ENCODE assay signal across 7 cellular contexts in the genomic region with DNA sequence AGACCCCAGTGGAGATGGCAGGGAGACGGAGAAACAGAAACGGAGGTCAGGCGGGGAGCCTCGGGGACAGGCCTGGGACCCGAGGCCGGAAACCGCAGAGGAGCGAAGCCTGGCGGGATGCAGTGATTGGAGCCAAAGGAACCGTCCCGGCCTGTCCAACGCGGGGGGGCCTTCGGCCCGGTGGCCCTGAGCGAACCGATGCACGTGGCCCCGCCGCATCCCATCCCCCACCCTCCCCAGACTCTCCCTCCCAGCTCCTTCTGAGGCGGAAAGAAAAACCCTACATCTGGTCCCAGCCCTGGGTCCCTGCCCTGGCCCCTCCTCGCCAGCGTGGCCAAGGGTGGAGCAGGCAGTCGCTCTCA. TPM values are rescaled to one million over a fixed set of nuclear protein-coding genes. Genes with fewer than 3 reads are reported as not detected.
DNase-seq lines count a peak whose midpoint lies in the region; ATAC-seq, FAIRE-seq and TF ChIP-seq lines count a peak whose summit lies in the region.

No MANE protein-coding gene starts in this region.

- peaks cover 25% of the 10 kb centered on the region for H3K4me1 Mint-ChIP-seq in activated T-cell treated with anti-CD3 and anti-CD28 coated beads, Interleukin-2, amount 50 U/mL, for 4 hours (ENCODE audit: low read depth)
- peaks cover 33% of the 10 kb centered on the region for H3K4me1 Mint-ChIP-seq in progenitor cell of endocrine pancreas (ENCODE audit: low read depth)

- CTCF ChIA-PET in HEK293 (lab: Yijun Ruan, JAX) = interaction anchor here (0.5 to 20.2 kb wide), 22 partner anchors 9 to 206 kb away, joined by 3 to 579 read pairs (median 5); a partner anchor contains a TSS

- intact Hi-C loops in Right ventricle myocardium superior (cut with DNase I) = no loop called here

- POLR2A ChIA-PET in HEK293 (lab: Yijun Ruan, JAX) = interaction anchor here (0.6 to 4.9 kb wide), 7 partner anchors 12 to 183 kb away, joined by 3 to 43 read pairs (median 5); a partner anchor contains a TSS

- no peaks in the 10 kb centered on the region for H3K36me3 Mint-ChIP-seq in activated T-cell treated with anti-CD3 and anti-CD28 coated beads, Interleukin-2, amount 50 U/mL, for 4 hours (ENCODE audit: insufficient read depth)
- no peaks in the 10 kb centered on the region for H3K36me3 Mint-ChIP-seq in progenitor cell of endocrine pancreas (ENCODE audit: insufficient read depth)

- no peaks in the 10 kb centered on the region for H3K36me3 ChIP-seq in HEK293 (ENCODE audit: control insufficient read depth in 2 of 2, insufficient read depth in 1 of 2, low read length in 2 of 2)

- peak overlapping the region; percentile 90 for H3K27ac Mint-ChIP-seq in progenitor cell of endocrine pancreas

- H3K9me3 Mint-ChIP-seq in activated T-cell treated with anti-CD3 and anti-CD28 coated beads, Interleukin-2, amount 50 U/mL, for 4 hours = no peaks in the 10 kb centered on the region
- no peaks in the 10 kb centered on the region for H3K9me3 Mint-ChIP-seq in progenitor cell of endocrine pancreas (ENCODE audit: low read depth)

- H3K4me1 ChIP-seq in HEK293 (ENCODE audit: control insufficient read depth, insufficient read depth, low read length) = peaks cover 12% of the 10 kb centered on the region

- DNase-seq in activated T-cell treated with anti-CD3 and anti-CD28 coated beads, Interleukin-2, amount 50 U/mL, for 4 hours = no peak
- DNase-seq in Right ventricle myocardium superior = peak; percentile 75
- DNase-seq in progenitor cell of endocrine pancreas (ENCODE audit: low spot score, unreplicated experiment) = no peak
- DNase-seq in GM12892 (ENCODE audit: insufficient read length) = no peak
- DNase-seq in GM19238 (ENCODE audit: insufficient read length, low spot score) = no peak

- H3K4me3 ChIP-seq in HEK293 (ENCODE audit: low read depth, low read length) = no peak overlapping the region

- peak overlapping the region; percentile 82 for H3K4me3 Mint-ChIP-seq in activated T-cell treated with anti-CD3 and anti-CD28 coated beads, Interleukin-2, amount 50 U/mL, for 4 hours
- H3K4me3 Mint-ChIP-seq in progenitor cell of endocrine pancreas (ENCODE audit: low read depth) = peak overlapping the region; percentile 79

- TF ChIP-seq CTCF in HEK293 (tag by site-specific recombination; IDR thresholded peaks at IDR 0.05) = no peak
- TF ChIP-seq CTCF in progenitor cell of endocrine pancreas (IDR thresholded peaks at IDR 0.05; ENCODE audit: unreplicated experiment) = no peak

- peaks cover 24% of the 10 kb centered on the region for H3K27me3 Mint-ChIP-seq in activated T-cell treated with anti-CD3 and anti-CD28 coated beads, Interleukin-2, amount 50 U/mL, for 4 hours (ENCODE audit: low read depth)
- H3K27me3 Mint-ChIP-seq in progenitor cell of endocrine pancreas = peaks cover 10% of the 10 kb centered on the region

- no peak for TF ChIP-seq POLR2A in GM12892 (IDR thresholded peaks at IDR 0.05; ENCODE audit: low read depth, low read length)

- FAIRE-seq in GM12892 (lab: Jason Lieb, UNC) = no peak

- ATAC-seq in activated T-cell treated with anti-CD3 and anti-CD28 coated beads, Interleukin-2, amount 50 U/mL, for 4 hours = peak; percentile 12 to 23
- peak; percentile 64 for ATAC-seq in Right ventricle myocardium superior (ENCODE audit: poor library complexity)
- no peak for ATAC-seq in GM18498 (IDR thresholded peaks at IDR 0.05; ENCODE audit: unreplicated experiment)

- no peaks in the 10 kb centered on the region for H3K9me3 ChIP-seq in HEK293 (ENCODE audit: control insufficient read depth, insufficient read depth, low read depth, low read length)

- no peak overlapping the region; the same call in 1 of the 2 replicates for H3K27ac ChIP-seq in HEK293 (ENCODE audit: extremely low read depth, low read depth, low read length)

TF ChIP-seq in HEK293, 187 proteins besides CTCF, POLR2A, EP300 and RAD21 (continues in another document):
- TF ChIP-seq GLIS1 (tag by site-specific recombination; IDR thresholded peaks at IDR 0.05) = peak; percentile 74
- no peak for TF ChIP-seq ZNF155 (tag by site-specific recombination; IDR thresholded peaks at IDR 0.05)
- peak; percentile 52; the same call in 1 of the 2 replicates for TF ChIP-seq ZBTB48 (tag by site-specific recombination; IDR thresholded peaks at IDR 0.05)
- TF ChIP-seq ZEB2 (tag by site-specific recombination; IDR thresholded peaks at IDR 0.05) = 0 out of 2 replicates have a peak, but pooled peaks have one; percentile 9
- TF ChIP-seq, protein P1, sequence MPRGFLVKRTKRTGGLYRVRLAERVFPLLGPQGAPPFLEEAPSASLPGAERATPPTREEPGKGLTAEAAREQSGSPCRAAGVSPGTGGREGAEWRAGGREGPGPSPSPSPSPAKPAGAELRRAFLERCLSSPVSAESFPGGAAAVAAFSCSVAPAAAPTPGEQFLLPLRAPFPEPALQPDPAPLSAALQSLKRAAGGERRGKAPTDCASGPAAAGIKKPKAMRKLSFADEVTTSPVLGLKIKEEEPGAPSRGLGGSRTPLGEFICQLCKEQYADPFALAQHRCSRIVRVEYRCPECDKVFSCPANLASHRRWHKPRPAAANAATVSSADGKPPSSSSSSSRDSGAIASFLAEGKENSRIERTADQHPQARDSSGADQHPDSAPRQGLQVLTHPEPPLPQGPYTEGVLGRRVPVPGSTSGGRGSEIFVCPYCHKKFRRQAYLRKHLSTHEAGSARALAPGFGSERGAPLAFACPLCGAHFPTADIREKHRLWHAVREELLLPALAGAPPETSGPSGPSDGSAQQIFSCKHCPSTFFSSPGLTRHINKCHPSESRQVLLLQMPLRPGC (tag by site-specific recombination; IDR thresholded peaks at IDR 0.05) = peak; percentile 2; the same call in 1 of the 2 replicates
- TF ChIP-seq, protein P2, sequence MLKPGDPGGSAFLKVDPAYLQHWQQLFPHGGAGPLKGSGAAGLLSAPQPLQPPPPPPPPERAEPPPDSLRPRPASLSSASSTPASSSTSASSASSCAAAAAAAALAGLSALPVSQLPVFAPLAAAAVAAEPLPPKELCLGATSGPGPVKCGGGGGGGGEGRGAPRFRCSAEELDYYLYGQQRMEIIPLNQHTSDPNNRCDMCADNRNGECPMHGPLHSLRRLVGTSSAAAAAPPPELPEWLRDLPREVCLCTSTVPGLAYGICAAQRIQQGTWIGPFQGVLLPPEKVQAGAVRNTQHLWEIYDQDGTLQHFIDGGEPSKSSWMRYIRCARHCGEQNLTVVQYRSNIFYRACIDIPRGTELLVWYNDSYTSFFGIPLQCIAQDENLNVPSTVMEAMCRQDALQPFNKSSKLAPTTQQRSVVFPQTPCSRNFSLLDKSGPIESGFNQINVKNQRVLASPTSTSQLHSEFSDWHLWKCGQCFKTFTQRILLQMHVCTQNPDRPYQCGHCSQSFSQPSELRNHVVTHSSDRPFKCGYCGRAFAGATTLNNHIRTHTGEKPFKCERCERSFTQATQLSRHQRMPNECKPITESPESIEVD (tag by site-specific recombination; IDR thresholded peaks at IDR 0.05) = no peak
- no peak for TF ChIP-seq ZNF426 (tag by site-specific recombination; IDR thresholded peaks at IDR 0.05)
- 0 out of 2 replicates have a peak, but pooled peaks have one; percentile 1 for TF ChIP-seq SP7 (tag by site-specific recombination; IDR thresholded peaks at IDR 0.05)
- TF ChIP-seq BCL11B (tag by site-specific recombination; IDR thresholded peaks at IDR 0.05; ENCODE audit: low read depth) = 0 out of 2 replicates have a peak, but pooled peaks have one; percentile 2

RNA-seq across cellular contexts. Expression of a gene that starts 1.2 kb away (rescaled TPM):
- total RNA-seq in activated T-cell treated with anti-CD3 and anti-CD28 coated beads, Interleukin-2, amount 50 U/mL, for 4 hours = 1 to 10 TPM; 1.8 to 2.5 (median 2.4) TPM
- total RNA-seq in Right ventricle myocardium superior = 0.59 TPM
- 70.4 and 125 TPM in 2 replicates for total RNA-seq in progenitor cell of endocrine pancreas
- polyA plus RNA-seq in GM12892 (2012; ENCODE audit: missing spikeins) = 0.76 TPM

RNA-seq across cellular contexts. Expression of a gene that starts 21.6 kb away (rescaled TPM):
- 10 to 100 TPM; 16.6 to 18.9 (median 18.5) TPM for total RNA-seq in activated T-cell treated with anti-CD3 and anti-CD28 coated beads, Interleukin-2, amount 50 U/mL, for 4 hours
- total RNA-seq in Right ventricle myocardium superior = 14.4 TPM
- total RNA-seq in progenitor cell of endocrine pancreas = 40.0 and 42.4 TPM in 2 replicates
- 24.4 TPM for polyA plus RNA-seq in GM12892 (2012; ENCODE audit: missing spikeins)

RNA-seq across cellular contexts. Expression of a gene that starts 21.9 kb away (rescaled TPM):
- 10 to 100 TPM; 62.4 to 65.9 (median 63.8) TPM for total RNA-seq in activated T-cell treated with anti-CD3 and anti-CD28 coated beads, Interleukin-2, amount 50 U/mL, for 4 hours
- total RNA-seq in Right ventricle myocardium superior (12.3 TPM), progenitor cell of endocrine pancreas (36.9 and 38.9 TPM in 2 replicates)
- 22.9 TPM for polyA plus RNA-seq in GM12892 (2012; ENCODE audit: missing spikeins)

RNA-seq across cellular contexts. Expression of a gene that starts 29.4 kb away (rescaled TPM):
- under 1 TPM; 0.05 to 0.13 (median 0.05) TPM for total RNA-seq in activated T-cell treated with anti-CD3 and anti-CD28 coated beads, Interleukin-2, amount 50 U/mL, for 4 hours
- total RNA-seq in Right ventricle myocardium superior (103 TPM), progenitor cell of endocrine pancreas (33.9 and 39.2 TPM in 2 replicates)
- polyA plus RNA-seq in GM12892 (2012; ENCODE audit: missing spikeins) = not detected

RNA-seq across cellular contexts. Expression of a gene that starts 34.3 kb away (rescaled TPM):
- 100 to 1,000 TPM; 132 to 138 (median 132) TPM for total RNA-seq in activated T-cell treated with anti-CD3 and anti-CD28 coated beads, Interleukin-2, amount 50 U/mL, for 4 hours
- total RNA-seq in Right ventricle myocardium superior = 99.8 TPM
- 35.9 and 43.2 TPM in 2 replicates for total RNA-seq in progenitor cell of endocrine pancreas
- polyA plus RNA-seq in GM12892 (2012; ENCODE audit: missing spikeins) = 129 TPM

Comparison
In these comparisons a context has a peak if more than half of its experiments do, and no peak if none do; other contexts are left out.
1. RNA of a gene that starts 1.2 kb away (total RNA-seq): 70.4 to 125 TPM in progenitor cell of endocrine pancreas; 1.8 to 2.5 TPM in activated T-cell treated with anti-CD3 and anti-CD28 coated beads, Interleukin-2, amount 50 U/mL, for 4 hours and 0.59 TPM in Right ventricle myocardium superior (single experiment); every median in the first group is over 10 times any median in the second.